ENCODE assay signal across 8 cellular contexts in genomic region chr1:36924282-36924791, GRCh38.
DNase-seq lines count a peak whose midpoint lies in the region; ATAC-seq and TF ChIP-seq lines count a peak whose summit lies in the region.

No MANE protein-coding gene starts in this region.

- DNase-seq in Ammon's horn (ENCODE audit: low spot score), result peak; percentile 38
- DNase-seq in GM23338 (ENCODE audit: low spot score), result peak; percentile 94
- DNase-seq in SJSA1 (ENCODE audit: low read depth in 1 of 2, low spot score in 2 of 2), result peak; percentile 9 to 56
- DNase-seq in dermis blood vessel endothelial cell, result peak; percentile 66
- DNase-seq in mesenteric fat pad (ENCODE audit: low spot score), result peak; percentile 81
- DNase-seq in SKM-1 treated with dmso at 0.1 percent for 144 hours (lab: John Stamatoyannopoulos, UW; ENCODE audit: unreplicated experiment), result no peak

- no peak overlapping the region for H2AFZ ChIP-seq in GM23338

- no peaks in the 10 kb centered on the region for H3F3A ChIP-seq in GM23338 (replicated peaks; ENCODE audit: low read depth)

- H3K4me3 ChIP-seq in GM23338 (no peak overlapping the region), SJSA1 (no peak overlapping the region)

- H3K9me2 ChIP-seq in GM23338 (ENCODE audit: insufficient read depth), result no peaks in the 10 kb centered on the region

- H3K27me3 Mint-ChIP-seq in GM23338 (ENCODE audit: insufficient read depth, low read depth, poor library complexity), result peaks cover 6% of the 10 kb centered on the region

- TF ChIP-seq CTCF in GM23338 (conservative IDR thresholded peaks at IDR 0.05; ENCODE audit: low read depth in 2 of 2), result no peak

- H3K27ac ChIP-seq in GM23338 (ENCODE audit: low read depth) (no peak overlapping the region), SJSA1 (no peak overlapping the region)

- no peak overlapping the region for H3K4me3 Mint-ChIP-seq in GM23338

- no peaks in the 10 kb centered on the region for H3K9me3 ChIP-seq in SJSA1 (replicated peaks)

- no peaks in the 10 kb centered on the region for H3K79me2 ChIP-seq in GM23338 (replicated peaks; ENCODE audit: insufficient read depth)

- ATAC-seq in GM23338 (peak; percentile 91), GM19455 (IDR thresholded peaks at IDR 0.05; ENCODE audit: unreplicated experiment) (no peak), HG03097 (IDR thresholded peaks at IDR 0.05; ENCODE audit: low FRiP score, unreplicated experiment) (no peak)

- H4K20me1 ChIP-seq in GM23338 (replicated peaks; ENCODE audit: insufficient read depth), result no peaks in the 10 kb centered on the region; the same call in 1 of the 2 replicates

- H3K4me2 ChIP-seq in GM23338, result no peak overlapping the region

- peaks cover 20% of the 10 kb centered on the region for H3K4me1 Mint-ChIP-seq in GM23338

- H3K36me3 ChIP-seq in GM23338 (ENCODE audit: insufficient read depth), result no peaks in the 10 kb centered on the region
- no peaks in the 10 kb centered on the region for H3K36me3 ChIP-seq in SJSA1

- H3K27me3 ChIP-seq in GM23338 (ENCODE audit: insufficient read depth), result no peaks in the 10 kb centered on the region
- H3K27me3 ChIP-seq in SJSA1 (replicated peaks), result no peaks in the 10 kb centered on the region

- H3K4me1 ChIP-seq in GM23338 (ENCODE audit: insufficient read depth) (peaks cover 7% of the 10 kb centered on the region), SJSA1 (replicated peaks) (no peaks in the 10 kb centered on the region)

- no peaks in the 10 kb centered on the region for H3K36me3 Mint-ChIP-seq in GM23338 (ENCODE audit: low read depth)

- no peaks in the 10 kb centered on the region; the same call in 1 of the 3 replicates for H3K9me3 Mint-ChIP-seq in GM23338

- no peak overlapping the region for H3K27ac Mint-ChIP-seq in GM23338

TF ChIP-seq in GM23338, 12 proteins besides CTCF, POLR2A, EP300 and RAD21:
- peak; percentile 97 for TF ChIP-seq REST (IDR thresholded peaks at IDR 0.05; ENCODE audit: unreplicated experiment)
- no peak for TF ChIP-seq POLR2AphosphoS5 (IDR thresholded peaks at IDR 0.05; ENCODE audit: low read depth)
- TF ChIP-seq NANOG (IDR thresholded peaks at IDR 0.05; ENCODE audit: borderline replicate concordance), result no peak
- TF ChIP-seq ZNF462 (CRISPR knock-in tag; IDR thresholded peaks at IDR 0.05), result no peak
- TF ChIP-seq ZNF114 (CRISPR knock-in tag; IDR thresholded peaks at IDR 0.05), result no peak
- no peak for TF ChIP-seq ZNF331 (CRISPR knock-in tag; IDR thresholded peaks at IDR 0.05; ENCODE audit: low read depth)
- TF ChIP-seq EZH2 (IDR thresholded peaks at IDR 0.05; ENCODE audit: low read depth, unreplicated experiment), result no peak
- no peak for TF ChIP-seq STAT1 (IDR thresholded peaks at IDR 0.05; ENCODE audit: unreplicated experiment)
- TF ChIP-seq CREB1 (CRISPR knock-in tag; IDR thresholded peaks at IDR 0.05; ENCODE audit: low read depth), result peak; percentile 91
- no peak for TF ChIP-seq EZH2phosphoT487 (IDR thresholded peaks at IDR 0.05; ENCODE audit: unreplicated experiment)
TF ChIP-seq in GM23338: peak in this region for 2.
